Comparison of ENCODE assay signal across 15 cellular contexts in genomic region chr20:63688234-63689045, GRCh38. TPM values are rescaled to one million over a fixed set of nuclear protein-coding genes. Genes with fewer than 3 reads are reported as not detected.
A peak's percentile ranks its signal among the peaks of the same experiment; 100 is the strongest.
DNase-seq lines count a peak whose midpoint lies in the region; ATAC-seq, FAIRE-seq and TF ChIP-seq lines count a peak whose summit lies in the region.
"Had no signal": no experiment of that assay in that cellular context is flagged by ENCODE, and none has a peak within 500 bp of the region (broad histone marks: within the 10 kb centered on the region; RNA-seq: fewer than 3 reads in every experiment).

No MANE protein-coding gene starts in this region.

- no peak for FAIRE-seq in HepG2 (lab: Jason Lieb, UNC)

- no peaks in the 10 kb centered on the region for H3K9me3 ChIP-seq in HepG2 (ENCODE audit: low read length)
- H3K9me3 ChIP-seq in transverse colon, result no peaks in the 10 kb centered on the region

- CTCF ChIA-PET in activated CD4-positive, alpha-beta T cell treated with anti-CD3 and anti-CD28 coated beads for 36 hours (lab: Charles Lee), result no interaction called here
- CTCF ChIA-PET in HepG2 (lab: Yijun Ruan, JAX; ENCODE audit: low intra/inter-chr PET ratio, low total read pairs), result no interaction called here

- H3K27me3 ChIP-seq in HepG2 (ENCODE audit: control insufficient read depth in 1 of 2, insufficient read depth in 2 of 2, low read length in 2 of 2), result no peaks in the 10 kb centered on the region
- no peaks in the 10 kb centered on the region for H3K27me3 ChIP-seq in transverse colon

- peak; percentile 6 for DNase-seq in activated CD4-positive, alpha-beta T cell treated with anti-CD3 and anti-CD28 coated beads for 36 hours
- DNase-seq in activated CD4-positive, alpha-beta T cell treated with anti-CD3 and anti-CD28 coated beads for 1 hour, result no peak
- DNase-seq in HepG2 (ENCODE audit: low spot score) (no peak), transverse colon (no peak), HuH-7 (ENCODE audit: low spot score) (no peak)
- no peak for DNase-seq in stimulated activated CD4-positive, alpha-beta T cell treated with anti-CD3 and anti-CD28 coated beads, Interleukin-1b, Interleukin-23, amount 100 ng/mL, for 48 hours
- DNase-seq: activated CD8-positive, alpha-beta memory T cell treated with anti-CD3 and anti-CD28 coated beads, Interleukin-2, amount 50 U/mL, for 48 hours; amniotic stem cell; COR-L47; glutamatergic neuron; mesendoderm; NCI-H1048; NCI-H510A; SHP77; stimulated activated CD4-positive, alpha-beta T cell treated with anti-CD3 and anti-CD28 coated beads, Interleukin-4, amount 100 ng/mL, for 24 hours had no signal

- H3K4me3 ChIP-seq in HepG2 (replicated peaks in 1 of 3; ENCODE audit: insufficient read depth in 1 of 3, low read depth in 2 of 3, low read length in 3 of 3) (no peak overlapping the region), transverse colon (no peak overlapping the region)

- TF ChIP-seq EP300 in HepG2 (IDR thresholded peaks at IDR 0.05; ENCODE audit: low read depth in 2 of 2, low read length in 2 of 2) (no peak), HepG2 (CRISPR knock-in tag; IDR thresholded peaks at IDR 0.05; ENCODE audit: borderline replicate concordance) (no peak), transverse colon (IDR thresholded peaks at IDR 0.05; ENCODE audit: low read depth) (no peak)

- H4K20me1 ChIP-seq in HepG2 (ENCODE audit: insufficient read depth, low read length), result no peaks in the 10 kb centered on the region; the same call in 1 of the 2 replicates

- H3K36me3 Mint-ChIP-seq in activated CD4-positive, alpha-beta T cell treated with anti-CD3 and anti-CD28 coated beads for 36 hours (ENCODE audit: low read depth), result peaks cover 12% of the 10 kb centered on the region

- in situ Hi-C loops in HepG2 (cut with HindIII; ENCODE audit: extremely low pct_ligation_motif_present, low pct_unique_long_range_greater_than_20kb) (no loop called here), transverse colon (cut with MboI; ENCODE audit: low pct_ligation_motif_present in 1 of 4, low pct_unique_long_range_greater_than_20kb in 1 of 4, low sequenced_read_pairs in 3 of 4) (no loop called here)

- peaks cover 16% of the 10 kb centered on the region for H3K4me1 Mint-ChIP-seq in activated CD4-positive, alpha-beta T cell treated with anti-CD3 and anti-CD28 coated beads for 36 hours

- H3K4me2 ChIP-seq in HepG2 (ENCODE audit: low read depth, low read length), result no peak overlapping the region

- H3K27ac Mint-ChIP-seq in activated CD4-positive, alpha-beta T cell treated with anti-CD3 and anti-CD28 coated beads for 36 hours, result no peak overlapping the region

- WGBS in HepG2 (ENCODE audit: low lambda C conversion rate), result 97% methylated on average over 31 of the region's 31 CpGs
- 90% methylated on average over 20 of the region's 31 CpGs; no CpG with 5 or more reads in 1 of the 2 donors for WGBS in transverse colon (ENCODE audit: low coverage in 1 of 2), 2 donors

- ATAC-seq in activated CD4-positive, alpha-beta T cell treated with anti-CD3 and anti-CD28 coated beads for 36 hours, result no peak
- ATAC-seq in HepG2, result no peak

- no peak for TF ChIP-seq POLR2A in HepG2 (IDR thresholded peaks at IDR 0.05; ENCODE audit: insufficient read depth in 1 of 2, low read depth in 2 of 2, low read length in 2 of 2)
- TF ChIP-seq POLR2A in transverse colon (IDR thresholded peaks at IDR 0.05), result no peak

- H3K9me3 Mint-ChIP-seq in activated CD4-positive, alpha-beta T cell treated with anti-CD3 and anti-CD28 coated beads for 36 hours (ENCODE audit: low read depth), result no peaks in the 10 kb centered on the region

- POLR2A ChIA-PET in activated CD4-positive, alpha-beta T cell treated with anti-CD3 and anti-CD28 coated beads for 36 hours (lab: Charles Lee), result interaction anchor here (0.6 kb wide), 1 partner anchor 192 kb away, joined by 3 read pairs; no protein-coding TSS in a partner anchor
- POLR2A ChIA-PET in HepG2 (lab: Yijun Ruan, JAX), result no interaction called here

- no peak for TF ChIP-seq RAD21 in HepG2 (CRISPR knock-in tag; IDR thresholded peaks at IDR 0.05)

- TF ChIP-seq CTCF in HepG2 (CRISPR knock-in tag; IDR thresholded peaks at IDR 0.05), result no peak
- TF ChIP-seq CTCF in transverse colon (IDR thresholded peaks at IDR 0.05), result no peak

- no peak overlapping the region for H3K9ac ChIP-seq in HepG2 (ENCODE audit: insufficient read depth, low read depth, low read length)

- BruUV-seq in HepG2 (replicated peaks; lab: Mats Ljungman, UMichigan), result no TSS peak

- no peak overlapping the region for H3K27ac ChIP-seq in HepG2 (ENCODE audit: extremely low read length, insufficient read depth, low read length)
- H3K27ac ChIP-seq in transverse colon, result peak overlapping the region in 3 of 4 donors; percentile 67 to 80 (median 78)

- no peaks in the 10 kb centered on the region for H3K36me3 ChIP-seq in HepG2 (replicated peaks in 1 of 2; ENCODE audit: control insufficient read depth in 1 of 2, insufficient read depth in 2 of 2, low read length in 2 of 2)
- no peaks in the 10 kb centered on the region for H3K36me3 ChIP-seq in transverse colon

- H3K79me2 ChIP-seq in HepG2 (ENCODE audit: insufficient read depth, low read length), result no peaks in the 10 kb centered on the region

- H3K4me1 ChIP-seq in HepG2 (ENCODE audit: insufficient read depth, low read length) (no peaks in the 10 kb centered on the region), transverse colon (peaks cover 24 to 61% (median 53%) of the 10 kb centered on the region in 4 donors)

- H3K4me3 Mint-ChIP-seq in activated CD4-positive, alpha-beta T cell treated with anti-CD3 and anti-CD28 coated beads for 36 hours, result no peak overlapping the region

- intact Hi-C loops in activated CD4-positive, alpha-beta T cell treated with anti-CD3 and anti-CD28 coated beads for 36 hours (cut with DNase I, micrococcal nuclease), result no loop called here
- intact Hi-C loops in HepG2 (cut with micrococcal nuclease; ENCODE audit: unreplicated experiment), result no loop called here
- intact Hi-C loops in transverse colon (cut with DNase I; ENCODE audit: low total_unique reads), result no loop called here

- no peak overlapping the region for H2AFZ ChIP-seq in HepG2 (ENCODE audit: low read length)

- no peaks in the 10 kb centered on the region for H3K27me3 Mint-ChIP-seq in activated CD4-positive, alpha-beta T cell treated with anti-CD3 and anti-CD28 coated beads for 36 hours

RNA-seq across cellular contexts. Expression of gene TNFRSF6B, which starts 8.0 kb away (rescaled TPM):
- 1 to 10 TPM in 1 of 2 experiments, under 1 TPM in 1; 0.21 to 1.7 TPM for total RNA-seq in activated CD4-positive, alpha-beta T cell treated with anti-CD3 and anti-CD28 coated beads for 36 hours
- total RNA-seq in HepG2 (2016; rRNA removed; fragmentation: Illumina TruSeq; extraction: Trizol) (not detected in 2 replicates), transverse colon (10 to 100 TPM in 3 of 4 donors, 1 to 10 TPM in 1; 4.2 to 34.4 (median 13.6) TPM)
- total RNA-seq in HepG2 (2016; cell fraction: cytosol; rRNA removed; fragmentation: Illumina TruSeq; extraction: Trizol; ENCODE audit: low read depth), result not detected in 2 replicates
- not detected in 2 replicates for total RNA-seq in HepG2 (2016; cell fraction: insoluble cytoplasmic fraction; rRNA removed; fragmentation: Illumina TruSeq; extraction: Trizol)
- not detected in 2 replicates for total RNA-seq in HepG2 (2016; cell fraction: membrane; rRNA removed; fragmentation: Illumina TruSeq; extraction: Trizol)
- total RNA-seq in HepG2 (2016; cell fraction: nucleus; rRNA removed; fragmentation: Illumina TruSeq; extraction: Trizol), result not detected in 2 replicates
- 0.24 and 0.86 TPM in 2 replicates for polyA plus RNA-seq in HepG2 (2011; rRNA removed)
- 0.45 and 1.3 TPM in 2 replicates for polyA plus RNA-seq in HepG2 (2011; cell fraction: cytosol; rRNA removed)
- 22.5 and 36.0 TPM in 2 replicates for polyA plus RNA-seq in HepG2 (2011; cell fraction: nucleus; rRNA removed)
- 0.55 TPM in 1 of 2 replicates, not detected in the other for polyA plus RNA-seq in HepG2 (2012)
- polyA plus RNA-seq in HepG2 (2016; cell fraction: cytosol; fragmentation: Illumina TruSeq; extraction: Trizol; ENCODE audit: low read depth), result 0.45 and 0.48 TPM in 2 replicates
- 0.32 TPM in 1 of 2 replicates, not detected in the other for polyA plus RNA-seq in HepG2 (2016; cell fraction: insoluble cytoplasmic fraction; fragmentation: Illumina TruSeq; extraction: Trizol; ENCODE audit: low read depth)
- 0.37 and 0.71 TPM in 2 replicates for polyA plus RNA-seq in HepG2 (2016; cell fraction: membrane; fragmentation: Illumina TruSeq; extraction: Trizol; ENCODE audit: low read depth)
- not detected in 2 replicates for polyA plus RNA-seq in HepG2 (2016; cell fraction: nucleus; fragmentation: Illumina TruSeq; extraction: Trizol; ENCODE audit: insufficient read depth, low read depth)
- not detected in 2 replicates for polyA minus RNA-seq in HepG2 (2011; rRNA and poly(A)+ RNA removed; ENCODE audit: low replicate concordance)
- polyA minus RNA-seq in HepG2 (2011; cell fraction: cytosol; rRNA and poly(A)+ RNA removed), result not detected in 2 replicates
- not detected in 2 replicates for polyA minus RNA-seq in HepG2 (2011; cell fraction: nucleus; rRNA and poly(A)+ RNA removed)

RNA-seq across cellular contexts. Expression of gene ARFRP1, which starts 19.3 kb away (rescaled TPM):
- 10 to 100 TPM; 36.4 to 52.0 TPM for total RNA-seq in activated CD4-positive, alpha-beta T cell treated with anti-CD3 and anti-CD28 coated beads for 36 hours
- total RNA-seq in HepG2 (2016; rRNA removed; fragmentation: Illumina TruSeq; extraction: Trizol) (33.7 and 51.1 TPM in 2 replicates), transverse colon (10 to 100 TPM; 46.2 to 75.4 (median 56.2) TPM)
- total RNA-seq in HepG2 (2016; cell fraction: cytosol; rRNA removed; fragmentation: Illumina TruSeq; extraction: Trizol; ENCODE audit: low read depth), result 9.6 and 11.5 TPM in 2 replicates
- total RNA-seq in HepG2 (2016; cell fraction: insoluble cytoplasmic fraction; rRNA removed; fragmentation: Illumina TruSeq; extraction: Trizol), result 31.8 and 53.2 TPM in 2 replicates
- 22.2 and 23.1 TPM in 2 replicates for total RNA-seq in HepG2 (2016; cell fraction: membrane; rRNA removed; fragmentation: Illumina TruSeq; extraction: Trizol)
- 37.5 and 46.0 TPM in 2 replicates for total RNA-seq in HepG2 (2016; cell fraction: nucleus; rRNA removed; fragmentation: Illumina TruSeq; extraction: Trizol)
- polyA plus RNA-seq in HepG2 (2011; rRNA removed), result 32.0 and 42.8 TPM in 2 replicates
- polyA plus RNA-seq in HepG2 (2011; cell fraction: cytosol; rRNA removed), result 48.5 and 49.6 TPM in 2 replicates
- polyA plus RNA-seq in HepG2 (2011; cell fraction: nucleus; rRNA removed), result 123 and 125 TPM in 2 replicates
- 26.6 and 30.7 TPM in 2 replicates for polyA plus RNA-seq in HepG2 (2012)
- polyA plus RNA-seq in HepG2 (2016; cell fraction: cytosol; fragmentation: Illumina TruSeq; extraction: Trizol; ENCODE audit: low read depth), result 8.8 and 9.1 TPM in 2 replicates
- 30.0 and 34.6 TPM in 2 replicates for polyA plus RNA-seq in HepG2 (2016; cell fraction: insoluble cytoplasmic fraction; fragmentation: Illumina TruSeq; extraction: Trizol; ENCODE audit: low read depth)
- polyA plus RNA-seq in HepG2 (2016; cell fraction: membrane; fragmentation: Illumina TruSeq; extraction: Trizol; ENCODE audit: low read depth), result 12.6 and 13.5 TPM in 2 replicates
- polyA plus RNA-seq in HepG2 (2016; cell fraction: nucleus; fragmentation: Illumina TruSeq; extraction: Trizol; ENCODE audit: insufficient read depth, low read depth), result 86.0 and 91.0 TPM in 2 replicates
- 28.5 and 35.1 TPM in 2 replicates for polyA minus RNA-seq in HepG2 (2011; rRNA and poly(A)+ RNA removed; ENCODE audit: low replicate concordance)
- 10.4 and 12.4 TPM in 2 replicates for polyA minus RNA-seq in HepG2 (2011; cell fraction: cytosol; rRNA and poly(A)+ RNA removed)
- 55.9 and 67.1 TPM in 2 replicates for polyA minus RNA-seq in HepG2 (2011; cell fraction: nucleus; rRNA and poly(A)+ RNA removed)

RNA-seq across cellular contexts. Expression of gene ZGPAT, which starts 19.4 kb away (rescaled TPM):
- 10 to 100 TPM; 15.3 to 21.9 TPM for total RNA-seq in activated CD4-positive, alpha-beta T cell treated with anti-CD3 and anti-CD28 coated beads for 36 hours
- 40.2 and 41.9 TPM in 2 replicates for total RNA-seq in HepG2 (2016; rRNA removed; fragmentation: Illumina TruSeq; extraction: Trizol)
- total RNA-seq in HepG2 (2016; cell fraction: cytosol; rRNA removed; fragmentation: Illumina TruSeq; extraction: Trizol; ENCODE audit: low read depth), result 34.8 and 37.0 TPM in 2 replicates
- 37.7 and 46.6 TPM in 2 replicates for total RNA-seq in HepG2 (2016; cell fraction: insoluble cytoplasmic fraction; rRNA removed; fragmentation: Illumina TruSeq; extraction: Trizol)
- 18.3 and 22.0 TPM in 2 replicates for total RNA-seq in HepG2 (2016; cell fraction: membrane; rRNA removed; fragmentation: Illumina TruSeq; extraction: Trizol)
- 23.9 and 24.8 TPM in 2 replicates for total RNA-seq in HepG2 (2016; cell fraction: nucleus; rRNA removed; fragmentation: Illumina TruSeq; extraction: Trizol)
- polyA plus RNA-seq in HepG2 (2011; rRNA removed), result 23.0 and 32.8 TPM in 2 replicates
- polyA plus RNA-seq in HepG2 (2011; cell fraction: cytosol; rRNA removed), result 17.1 and 24.8 TPM in 2 replicates
- polyA plus RNA-seq in HepG2 (2011; cell fraction: nucleus; rRNA removed), result 93.0 and 104 TPM in 2 replicates
- polyA plus RNA-seq in HepG2 (2012), result 16.8 and 17.7 TPM in 2 replicates
- 4.5 and 5.1 TPM in 2 replicates for polyA plus RNA-seq in HepG2 (2016; cell fraction: cytosol; fragmentation: Illumina TruSeq; extraction: Trizol; ENCODE audit: low read depth)
- 36.0 and 43.8 TPM in 2 replicates for polyA plus RNA-seq in HepG2 (2016; cell fraction: insoluble cytoplasmic fraction; fragmentation: Illumina TruSeq; extraction: Trizol; ENCODE audit: low read depth)
- polyA plus RNA-seq in HepG2 (2016; cell fraction: membrane; fragmentation: Illumina TruSeq; extraction: Trizol; ENCODE audit: low read depth), result 9.1 and 10.0 TPM in 2 replicates
- polyA plus RNA-seq in HepG2 (2016; cell fraction: nucleus; fragmentation: Illumina TruSeq; extraction: Trizol; ENCODE audit: insufficient read depth, low read depth), result 70.9 and 80.9 TPM in 2 replicates
- polyA minus RNA-seq in HepG2 (2011; rRNA and poly(A)+ RNA removed; ENCODE audit: low replicate concordance), result 12.8 and 40.1 TPM in 2 replicates
- 9.3 and 9.5 TPM in 2 replicates for polyA minus RNA-seq in HepG2 (2011; cell fraction: cytosol; rRNA and poly(A)+ RNA removed)
- polyA minus RNA-seq in HepG2 (2011; cell fraction: nucleus; rRNA and poly(A)+ RNA removed), result 13.8 and 15.9 TPM in 2 replicates
- 100 to 1,000 TPM in 2 of 4 donors, 10 to 100 TPM in 2; 29.1 to 346 (median 76.5) TPM for total RNA-seq in transverse colon

RNA-seq across cellular contexts. Expression of gene RTEL1, which starts 30.3 kb away (rescaled TPM):
- 10 to 100 TPM; 44.5 to 44.7 TPM for total RNA-seq in activated CD4-positive, alpha-beta T cell treated with anti-CD3 and anti-CD28 coated beads for 36 hours
- total RNA-seq in HepG2 (2016; rRNA removed; fragmentation: Illumina TruSeq; extraction: Trizol) (10.9 and 21.8 TPM in 2 replicates), transverse colon (10 to 100 TPM; 18.8 to 84.9 (median 24.1) TPM)
- total RNA-seq in HepG2 (2016; cell fraction: cytosol; rRNA removed; fragmentation: Illumina TruSeq; extraction: Trizol; ENCODE audit: low read depth), result 1.6 and 2.4 TPM in 2 replicates
- total RNA-seq in HepG2 (2016; cell fraction: insoluble cytoplasmic fraction; rRNA removed; fragmentation: Illumina TruSeq; extraction: Trizol), result 8.3 and 23.6 TPM in 2 replicates
- total RNA-seq in HepG2 (2016; cell fraction: membrane; rRNA removed; fragmentation: Illumina TruSeq; extraction: Trizol), result 4.7 and 6.3 TPM in 2 replicates
- total RNA-seq in HepG2 (2016; cell fraction: nucleus; rRNA removed; fragmentation: Illumina TruSeq; extraction: Trizol), result 34.3 and 37.2 TPM in 2 replicates
- polyA plus RNA-seq in HepG2 (2011; rRNA removed), result 29.5 and 36.4 TPM in 2 replicates
- 3.8 and 9.1 TPM in 2 replicates for polyA plus RNA-seq in HepG2 (2011; cell fraction: cytosol; rRNA removed)
- 268 and 385 TPM in 2 replicates for polyA plus RNA-seq in HepG2 (2011; cell fraction: nucleus; rRNA removed)
- 16.7 and 17.6 TPM in 2 replicates for polyA plus RNA-seq in HepG2 (2012)
- polyA plus RNA-seq in HepG2 (2016; cell fraction: cytosol; fragmentation: Illumina TruSeq; extraction: Trizol; ENCODE audit: low read depth), result 1.9 TPM in 2 replicates
- polyA plus RNA-seq in HepG2 (2016; cell fraction: insoluble cytoplasmic fraction; fragmentation: Illumina TruSeq; extraction: Trizol; ENCODE audit: low read depth), result 8.6 and 15.7 TPM in 2 replicates
- polyA plus RNA-seq in HepG2 (2016; cell fraction: membrane; fragmentation: Illumina TruSeq; extraction: Trizol; ENCODE audit: low read depth), result 4.9 and 5.5 TPM in 2 replicates
- 117 and 129 TPM in 2 replicates for polyA plus RNA-seq in HepG2 (2016; cell fraction: nucleus; fragmentation: Illumina TruSeq; extraction: Trizol; ENCODE audit: insufficient read depth, low read depth)
- polyA minus RNA-seq in HepG2 (2011; rRNA and poly(A)+ RNA removed; ENCODE audit: low replicate concordance), result 47.6 and 86.8 TPM in 2 replicates
- polyA minus RNA-seq in HepG2 (2011; cell fraction: cytosol; rRNA and poly(A)+ RNA removed), result 5.5 and 5.7 TPM in 2 replicates
- 78.0 and 85.2 TPM in 2 replicates for polyA minus RNA-seq in HepG2 (2011; cell fraction: nucleus; rRNA and poly(A)+ RNA removed)

RNA-seq across cellular contexts. Expression of gene STMN3, which starts 35.2 kb away (rescaled TPM):
- total RNA-seq in activated CD4-positive, alpha-beta T cell treated with anti-CD3 and anti-CD28 coated beads for 36 hours, result 10 to 100 TPM; 15.4 to 17.6 TPM
- total RNA-seq in HepG2 (2016; rRNA removed; fragmentation: Illumina TruSeq; extraction: Trizol) (28.1 and 48.3 TPM in 2 replicates), transverse colon (1 to 10 TPM in 3 of 4 donors, under 1 TPM in 1; 0.75 to 7.1 (median 4.4) TPM)
- 9.7 and 10.6 TPM in 2 replicates for total RNA-seq in HepG2 (2016; cell fraction: cytosol; rRNA removed; fragmentation: Illumina TruSeq; extraction: Trizol; ENCODE audit: low read depth)
- 26.7 and 50.6 TPM in 2 replicates for total RNA-seq in HepG2 (2016; cell fraction: insoluble cytoplasmic fraction; rRNA removed; fragmentation: Illumina TruSeq; extraction: Trizol)
- 20.0 and 20.9 TPM in 2 replicates for total RNA-seq in HepG2 (2016; cell fraction: membrane; rRNA removed; fragmentation: Illumina TruSeq; extraction: Trizol)
- total RNA-seq in HepG2 (2016; cell fraction: nucleus; rRNA removed; fragmentation: Illumina TruSeq; extraction: Trizol), result 36.8 and 43.1 TPM in 2 replicates
- polyA plus RNA-seq in HepG2 (2011; rRNA removed), result 21.0 and 28.5 TPM in 2 replicates
- polyA plus RNA-seq in HepG2 (2011; cell fraction: cytosol; rRNA removed), result 22.7 and 33.5 TPM in 2 replicates
- polyA plus RNA-seq in HepG2 (2011; cell fraction: nucleus; rRNA removed), result 98.2 and 123 TPM in 2 replicates
- polyA plus RNA-seq in HepG2 (2012), result 13.1 and 18.3 TPM in 2 replicates
- 10.7 and 12.2 TPM in 2 replicates for polyA plus RNA-seq in HepG2 (2016; cell fraction: cytosol; fragmentation: Illumina TruSeq; extraction: Trizol; ENCODE audit: low read depth)
- 28.3 and 29.5 TPM in 2 replicates for polyA plus RNA-seq in HepG2 (2016; cell fraction: insoluble cytoplasmic fraction; fragmentation: Illumina TruSeq; extraction: Trizol; ENCODE audit: low read depth)
- polyA plus RNA-seq in HepG2 (2016; cell fraction: membrane; fragmentation: Illumina TruSeq; extraction: Trizol; ENCODE audit: low read depth), result 16.2 and 16.7 TPM in 2 replicates
- polyA plus RNA-seq in HepG2 (2016; cell fraction: nucleus; fragmentation: Illumina TruSeq; extraction: Trizol; ENCODE audit: insufficient read depth, low read depth), result 84.0 and 90.0 TPM in 2 replicates
- 1.7 and 23.2 TPM in 2 replicates for polyA minus RNA-seq in HepG2 (2011; rRNA and poly(A)+ RNA removed; ENCODE audit: low replicate concordance)
- 8.5 and 11.0 TPM in 2 replicates for polyA minus RNA-seq in HepG2 (2011; cell fraction: cytosol; rRNA and poly(A)+ RNA removed)
- polyA minus RNA-seq in HepG2 (2011; cell fraction: nucleus; rRNA and poly(A)+ RNA removed), result 3.3 and 5.6 TPM in 2 replicates
